23 cellular contexts compared by ENCODE assay signal in genomic region chr1:153265457-153265856, GRCh38. TPM values are rescaled to one million over a fixed set of nuclear protein-coding genes. Genes with fewer than 3 reads are reported as not detected.
DNase-seq lines count a peak whose midpoint lies in the region; ATAC-seq and TF ChIP-seq lines count a peak whose summit lies in the region.
"Had no signal": no experiment of that assay in that cellular context is flagged by ENCODE, and none has a peak within 500 bp of the region (broad histone marks: within the 10 kb centered on the region; RNA-seq: fewer than 3 reads in every experiment).

No MANE protein-coding gene starts in this region.

- CTCF ChIA-PET in PC-9 (lab: Charles Lee), result no interaction called here

- 6 to 9% methylated on average over 1 of the region's 1 CpG for WGBS in GM23248 (ENCODE audit: low coverage in 1 of 2, low lambda C conversion rate in 2 of 2, missing lambda C conversion rate in 2 of 2), 2 experiments

- H3K9me2 ChIP-seq in PC-9 (ENCODE audit: insufficient read depth), result no peaks in the 10 kb centered on the region
- no peaks in the 10 kb centered on the region for H3K9me2 ChIP-seq in GM23248 (ENCODE audit: insufficient read depth)

- H3K27ac Mint-ChIP-seq in CD14-positive monocyte, result no peak overlapping the region
- H3K27ac Mint-ChIP-seq in HFFc6, result no peak overlapping the region
- no peak overlapping the region for H3K27ac Mint-ChIP-seq in neural crest cell (ENCODE audit: unreplicated experiment)
- H3K27ac Mint-ChIP-seq in T-helper 17 cell, result no peak overlapping the region
- H3K27ac Mint-ChIP-seq: CD8-positive, alpha-beta T cell; GM23338 had no signal

- intact Hi-C loops in CD14-positive monocyte (cut with micrococcal nuclease), result no loop called here
- intact Hi-C loops in PC-9 (cut with micrococcal nuclease; ENCODE audit: unreplicated experiment), result no loop called here

- no peak overlapping the region for H3K9ac ChIP-seq in GM23248
- H3K9ac ChIP-seq: BLaER1 had no signal

- H3K36me3 Mint-ChIP-seq in CD14-positive monocyte (peaks cover 0 to 7% of the 10 kb centered on the region in 2 donors), HFFc6 (ENCODE audit: low read depth) (no peaks in the 10 kb centered on the region), neural crest cell (ENCODE audit: low read depth) (no peaks in the 10 kb centered on the region), T-helper 17 cell (ENCODE audit: low read depth) (no peaks in the 10 kb centered on the region)
- H3K36me3 Mint-ChIP-seq: CD8-positive, alpha-beta T cell had no signal

- no peak for ATAC-seq in T-helper 17 cell
- ATAC-seq: CD8-positive, alpha-beta T cell; GM23338; HepG2 had no signal

- peaks cover 47 to 81% (median 53%) of the 10 kb centered on the region in 3 donors for H3K27me3 Mint-ChIP-seq in CD14-positive monocyte (ENCODE audit: low read depth in 3 of 3)
- peaks cover 22% of the 10 kb centered on the region for H3K27me3 Mint-ChIP-seq in HFFc6 (ENCODE audit: insufficient read depth)
- H3K27me3 Mint-ChIP-seq in neural crest cell (ENCODE audit: low read depth), result peaks cover 90% of the 10 kb centered on the region
- H3K27me3 Mint-ChIP-seq in T-helper 17 cell, result peaks cover 62% of the 10 kb centered on the region

- no peak overlapping the region for H2AFZ ChIP-seq in PC-9
- no peak overlapping the region for H2AFZ ChIP-seq in GM23248
- H2AFZ ChIP-seq: GM23338 had no signal

- H3K4me3 ChIP-seq in PC-9, result no peak overlapping the region
- no peak overlapping the region for H3K4me3 ChIP-seq in GM23248
- H3K4me3 ChIP-seq: BLaER1, GM23338, HAP-1, MG63, SJCRH30 had no signal

- peak; percentile 12 for TF ChIP-seq CTCF in CD14-positive monocyte (IDR thresholded peaks at IDR 0.05)
- peak; percentile 51 for TF ChIP-seq CTCF in HFFc6 (IDR thresholded peaks at IDR 0.05)
- TF ChIP-seq CTCF in PC-9 (conservative IDR thresholded peaks at IDR 0.05), result peak; percentile 25; the same call in 1 of the 2 replicates
- peak; percentile 49 for TF ChIP-seq CTCF in neural crest cell (conservative IDR thresholded peaks at IDR 0.05)

- H3K4me1 ChIP-seq in PC-9 (replicated peaks; ENCODE audit: insufficient read depth), result no peaks in the 10 kb centered on the region
- H3K4me1 ChIP-seq in GM23248 (ENCODE audit: insufficient read depth), result 0 out of 2 replicates have a peak, but pooled peaks cover 4% of the 10 kb centered on the region
- H3K4me1 ChIP-seq: SJCRH30 had no signal

- POLR2A ChIA-PET in PC-9 (lab: Charles Lee; ENCODE audit: unreplicated experiment), result no interaction called here

- BruUV-seq in PC-9 (replicated peaks; lab: Mats Ljungman, UMichigan), result no TSS peak

- H3K4me1 Mint-ChIP-seq in CD14-positive monocyte (peaks cover 17% of the 10 kb centered on the region), HFFc6 (ENCODE audit: low read depth) (no peaks in the 10 kb centered on the region), neural crest cell (peaks cover 9% of the 10 kb centered on the region), T-helper 17 cell (peaks cover 21% of the 10 kb centered on the region)

- peaks cover 0 to 14% (median 9%) of the 10 kb centered on the region in 7 donors for H3K9me3 Mint-ChIP-seq in CD14-positive monocyte
- H3K9me3 Mint-ChIP-seq in HFFc6, result no peaks in the 10 kb centered on the region
- no peaks in the 10 kb centered on the region for H3K9me3 Mint-ChIP-seq in neural crest cell
- H3K9me3 Mint-ChIP-seq: CD8-positive, alpha-beta T cell; GM23338 had no signal

- H3K79me2 ChIP-seq in PC-9 (ENCODE audit: low read depth) (no peaks in the 10 kb centered on the region), GM23248 (ENCODE audit: insufficient read depth) (no peaks in the 10 kb centered on the region)

- H4K20me1 ChIP-seq in PC-9 (ENCODE audit: insufficient read depth), result no peaks in the 10 kb centered on the region
- no peaks in the 10 kb centered on the region for H4K20me1 ChIP-seq in GM23248 (ENCODE audit: insufficient read depth)

- H3K36me3 ChIP-seq in PC-9 (ENCODE audit: low read depth) (no peaks in the 10 kb centered on the region), GM23248 (ENCODE audit: low read depth) (no peaks in the 10 kb centered on the region)
- H3K36me3 ChIP-seq: BLaER1, HAP-1, MG63, SJCRH30 had no signal

- in situ Hi-C loops in GM23248 (cut with MboI) (no loop called here), KBM-7 (cut with MboI; ENCODE audit: low pct_unique_long_range_greater_than_20kb, low sequenced_read_pairs) (no loop called here)

- H3K4me3 Mint-ChIP-seq in CD14-positive monocyte, result no peak overlapping the region
- no peak overlapping the region for H3K4me3 Mint-ChIP-seq in HFFc6
- no peak overlapping the region for H3K4me3 Mint-ChIP-seq in neural crest cell
- H3K4me3 Mint-ChIP-seq in T-helper 17 cell, result no peak overlapping the region
- H3K4me3 Mint-ChIP-seq: CD8-positive, alpha-beta T cell; GM23338 had no signal

- H3F3A ChIP-seq in PC-9 (ENCODE audit: insufficient read depth, low read depth), result no peaks in the 10 kb centered on the region
- H3F3A ChIP-seq in GM23248 (ENCODE audit: insufficient read depth), result no peaks in the 10 kb centered on the region

- H3K9me3 ChIP-seq in PC-9 (ENCODE audit: insufficient read depth, low read depth) (no peaks in the 10 kb centered on the region), GM23248 (ENCODE audit: low read depth) (no peaks in the 10 kb centered on the region), T-helper 17 cell (ENCODE audit: control insufficient read depth, low read length, poor library complexity, severe bottlenecking) (no peaks in the 10 kb centered on the region)
- H3K9me3 ChIP-seq: HAP-1, MG63, SJCRH30 had no signal

- H3K27me3 ChIP-seq in PC-9 (ENCODE audit: insufficient read depth, low read depth) (peaks cover 27% of the 10 kb centered on the region), GM23248 (replicated peaks; ENCODE audit: insufficient read depth) (peaks cover 47% of the 10 kb centered on the region)

- H3K27ac ChIP-seq in PC-9 (no peak overlapping the region), GM23248 (no peak overlapping the region)
- H3K27ac ChIP-seq: BLaER1, HL-60, SJCRH30 had no signal

- H3K4me2 ChIP-seq in PC-9 (no peak overlapping the region), GM23248 (ENCODE audit: unreplicated experiment) (no peak overlapping the region)
- H3K4me2 ChIP-seq: BLaER1, GM23338 had no signal

- DNase-seq in CD14-positive monocyte (ENCODE audit: low spot score) (no peak), HFFc6 (no peak), PC-9 (no peak), neural crest cell (ENCODE audit: low read depth, low spot score) (no peak), GM23248 (no peak), T-helper 17 cell (no peak), KBM-7 (no peak)
- DNase-seq: CD8-positive, alpha-beta T cell; DND-41; MG63; NCI-H1048; NCI-H1417 treated with DMSO at 0.1 percent for 48 hours; NCI-H187 treated with DMSO at 0.1 percent for 48 hours; NCI-H2107; NCI-H446 treated with DMSO at 0.1 percent for 48 hours; NCI-H526 treated with DMSO at 0.1 percent for 48 hours; SJCRH30 had no signal

RNA-seq across cellular contexts. Expression of gene LORICRIN, which starts 6.0 kb away (rescaled TPM):
- polyA plus RNA-seq in CD14-positive monocyte (not detected), GM23248 (2016; fragmentation: Nextera tagmentation; extraction: Ambion mirVana) (not detected in 2 replicates)
- total RNA-seq in HFFc6 (2021; fragmentation: NEBNext Ultra II Directional; extraction: Animal tissue kit (Norgen Biotek cat#: 25700)), result not detected
- total RNA-seq in PC-9 (2021) (not detected in 2 replicates), neural crest cell (not detected in 2 replicates), T-helper 17 cell (not detected)
- not detected in 2 replicates for total RNA-seq in GM23248 (2014; rRNA removed; shearing (Covaris generic))
- total RNA-seq: CD8-positive, alpha-beta T cell; GM23338; HepG2; HT-29; SJCRH30 had no signal
- polyA plus RNA-seq: HepG2 had no signal

RNA-seq across cellular contexts. Expression of gene PGLYRP3, which starts 47.3 kb away (rescaled TPM):
- polyA plus RNA-seq in CD14-positive monocyte (not detected), GM23248 (2016; fragmentation: Nextera tagmentation; extraction: Ambion mirVana) (not detected in 2 replicates)
- total RNA-seq in HFFc6 (2021; fragmentation: NEBNext Ultra II Directional; extraction: Animal tissue kit (Norgen Biotek cat#: 25700)), result not detected
- total RNA-seq in PC-9 (2021) (not detected in 2 replicates), neural crest cell (not detected in 2 replicates), T-helper 17 cell (not detected)
- total RNA-seq in GM23248 (2014; rRNA removed; shearing (Covaris generic)), result not detected in 2 replicates
- total RNA-seq: CD8-positive, alpha-beta T cell; GM23338; HepG2; HT-29; SJCRH30 had no signal
- polyA plus RNA-seq: GM23338, HepG2 had no signal

RNA-seq across cellular contexts. Expression of gene PRR9, which starts 48.1 kb away (rescaled TPM):
- not detected for polyA plus RNA-seq in CD14-positive monocyte
- not detected for total RNA-seq in HFFc6 (2021; fragmentation: NEBNext Ultra II Directional; extraction: Animal tissue kit (Norgen Biotek cat#: 25700))
- total RNA-seq in PC-9 (2021), result not detected in 2 replicates
- not detected in 2 replicates for total RNA-seq in neural crest cell
- not detected in 2 replicates for total RNA-seq in GM23248 (2014; rRNA removed; shearing (Covaris generic))
- 0.30 and 0.47 TPM in 2 replicates for polyA plus RNA-seq in GM23248 (2016; fragmentation: Nextera tagmentation; extraction: Ambion mirVana)
- total RNA-seq in T-helper 17 cell, result not detected
- total RNA-seq: CD8-positive, alpha-beta T cell; GM23338; HepG2; HT-29; SJCRH30 had no signal
- polyA plus RNA-seq: GM23338, HepG2 had no signal
